ENCODE assay signal across 7 cellular contexts in the genomic region with DNA sequence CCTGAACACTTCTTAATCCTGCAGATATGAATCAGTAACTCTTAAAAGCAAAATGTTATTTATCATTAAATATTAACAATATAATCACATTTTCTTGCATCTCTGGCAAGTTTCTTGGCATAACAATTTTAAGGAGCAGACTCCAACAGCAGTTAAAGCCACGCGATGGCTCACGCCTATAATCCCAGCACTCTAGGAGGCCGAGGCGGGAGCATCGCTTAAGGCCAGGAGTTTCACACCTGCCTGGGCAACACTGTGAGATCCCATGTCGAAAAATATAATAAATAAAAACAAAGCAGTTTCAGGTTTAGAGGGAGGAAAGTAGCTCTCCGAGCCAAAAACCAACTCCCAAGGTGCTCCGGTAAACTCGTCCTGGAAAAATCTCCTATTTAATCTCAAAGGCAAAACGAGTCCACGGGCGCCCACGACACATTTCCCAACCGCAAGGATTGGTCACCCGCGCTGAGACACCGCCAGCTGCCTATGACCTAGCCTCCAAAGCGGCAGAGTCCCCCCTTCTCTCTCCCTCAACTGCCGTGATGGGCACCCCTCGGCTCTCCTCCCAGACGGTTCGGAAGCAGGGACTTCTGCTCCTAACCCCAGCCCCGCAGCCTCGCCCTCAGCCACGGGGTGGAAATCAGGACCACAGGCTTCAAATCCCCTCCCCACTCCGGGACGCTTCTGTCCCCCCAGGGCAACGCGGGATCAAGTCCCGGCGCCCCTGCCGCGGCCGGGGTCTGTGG. TPM values are rescaled to one million over a fixed set of nuclear protein-coding genes. Genes with fewer than 3 reads are reported as not detected.
DNase-seq lines count a peak whose midpoint lies in the region; ATAC-seq and TF ChIP-seq lines count a peak whose summit lies in the region.
"Not testable (repeated sequence)": the region's sequence is repeated elsewhere in the genome, so short reads cannot be mapped to it uniquely, and the experiment has no call there.

No MANE protein-coding gene starts in this region.

- WGBS in liver = 6% methylated on average over 35 of the region's 35 CpGs

- H3K9me2 ChIP-seq in OCI-LY1 (ENCODE audit: low read depth, low read length) = not testable (repeated sequence)

- peak overlapping the region; percentile 44 for H3K27ac ChIP-seq in OCI-LY1 (ENCODE audit: low read depth, low read length, poor library complexity, severe bottlenecking)
- peak overlapping the region; percentile 98 to 99 for H3K27ac ChIP-seq in liver (ENCODE audit: low read depth in 1 of 2, low read length in 2 of 2)
- peak overlapping the region; percentile 95 to 98 (median 96) for H3K27ac ChIP-seq in gastrocnemius medialis

- H4K20me1 ChIP-seq in OCI-LY1 (ENCODE audit: insufficient read depth, low read length) = not testable (repeated sequence)

- DNase-seq in activated T-helper 2 cell treated with anti-CD3 and anti-CD28 coated beads, Interferon-gamma antibody, Interleukin-2, Interleukin-4, amounts not matched to agents 10 μg/mL and 5 μg/mL and 100 μg/mL, durations not matched to agents 14 hours and 24 hours and 36 hours (ENCODE audit: low spot score) = peak; percentile 10
- peak; percentile 25 for DNase-seq in epithelial cell of esophagus (ENCODE audit: low read depth)
- DNase-seq in gastrocnemius medialis = not testable (repeated sequence)

- peaks cover 63% of the 10 kb centered on the region for H3K79me2 ChIP-seq in OCI-LY1 (ENCODE audit: insufficient read depth, low read length)

- ATAC-seq in GM18867 (IDR thresholded peaks at IDR 0.05; ENCODE audit: unreplicated experiment) = peak; percentile 7
- ATAC-seq in HG03045 (IDR thresholded peaks at IDR 0.05; ENCODE audit: unreplicated experiment) = peak; percentile 12
- peak; percentile 31 to 32 for ATAC-seq in gastrocnemius medialis

- H2AFZ ChIP-seq in OCI-LY1 (ENCODE audit: low read length) = not testable (repeated sequence)

- not testable (repeated sequence) for H3K27me3 Mint-ChIP-seq in activated T-helper 2 cell treated with anti-CD3 and anti-CD28 coated beads, Interferon-gamma antibody, Interleukin-2, Interleukin-4, amounts not matched to agents 10 μg/mL and 5 μg/mL and 100 μg/mL, durations not matched to agents 14 hours and 24 hours and 36 hours (ENCODE audit: low read depth)

- H3K36me3 Mint-ChIP-seq in activated T-helper 2 cell treated with anti-CD3 and anti-CD28 coated beads, Interferon-gamma antibody, Interleukin-2, Interleukin-4, amounts not matched to agents 10 μg/mL and 5 μg/mL and 100 μg/mL, durations not matched to agents 14 hours and 24 hours and 36 hours (ENCODE audit: low read depth) = peaks cover 21% of the 10 kb centered on the region

- not testable (repeated sequence) for TF ChIP-seq RAD21 in liver (IDR thresholded peaks at IDR 0.05)

- not testable (repeated sequence) for H3K9me3 ChIP-seq in OCI-LY1 (ENCODE audit: low read length); liver (ENCODE audit: control insufficient read depth in 4 of 4, low read length in 3 of 4); gastrocnemius medialis

- H3K4me3 Mint-ChIP-seq in activated T-helper 2 cell treated with anti-CD3 and anti-CD28 coated beads, Interferon-gamma antibody, Interleukin-2, Interleukin-4, amounts not matched to agents 10 μg/mL and 5 μg/mL and 100 μg/mL, durations not matched to agents 14 hours and 24 hours and 36 hours (ENCODE audit: low read depth) = peak overlapping the region; percentile 96

- H3K9ac ChIP-seq in OCI-LY1 (ENCODE audit: low read length) = peak overlapping the region; percentile 76
- H3K9ac ChIP-seq in liver (ENCODE audit: low read depth in 1 of 2, low read length in 2 of 2) = peak overlapping the region; percentile 79 to 96

- peak overlapping the region; percentile 60 for H3K27ac Mint-ChIP-seq in activated T-helper 2 cell treated with anti-CD3 and anti-CD28 coated beads, Interferon-gamma antibody, Interleukin-2, Interleukin-4, amounts not matched to agents 10 μg/mL and 5 μg/mL and 100 μg/mL, durations not matched to agents 14 hours and 24 hours and 36 hours

- not testable (repeated sequence) for H3F3A ChIP-seq in OCI-LY1 (ENCODE audit: insufficient read depth, low read length)

- peaks cover 32% of the 10 kb centered on the region for H3K4me1 Mint-ChIP-seq in activated T-helper 2 cell treated with anti-CD3 and anti-CD28 coated beads, Interferon-gamma antibody, Interleukin-2, Interleukin-4, amounts not matched to agents 10 μg/mL and 5 μg/mL and 100 μg/mL, durations not matched to agents 14 hours and 24 hours and 36 hours (ENCODE audit: low read depth)

- H3K4me2 ChIP-seq in OCI-LY1 (ENCODE audit: low read length) = peak overlapping the region; percentile 64

- in situ Hi-C loops in gastrocnemius medialis (cut with MboI; ENCODE audit: low sequenced_read_pairs in 4 of 4) = loop anchor here in 1 of 4 donors (5.0 kb wide), 1 partner anchor 36 kb away; the partner anchor contains the start of gene KCTD7

- TF ChIP-seq CTCF in OCI-LY1 (IDR thresholded peaks at IDR 0.05; ENCODE audit: low read length); epithelial cell of esophagus (IDR thresholded peaks at IDR 0.05; ENCODE audit: insufficient read depth, low read depth, low read length, missing control alignments); liver (IDR thresholded peaks at IDR 0.05; ENCODE audit: low read depth, low read length, missing input control); gastrocnemius medialis (IDR thresholded peaks at IDR 0.05 in 4 of 5, conservative IDR thresholded peaks at IDR 0.05 in 1 of 5): not testable (repeated sequence)

- H3K4me3 ChIP-seq in OCI-LY1 (ENCODE audit: low read depth, low read length, poor library complexity, severe bottlenecking) (peak overlapping the region; percentile 76), epithelial cell of esophagus (ENCODE audit: low read length) (peak overlapping the region; percentile 88), liver (ENCODE audit: low read depth in 1 of 3, low read length in 3 of 3) (peak overlapping the region; percentile 74 to 87 (median 84)), gastrocnemius medialis (peak overlapping the region; percentile 70 to 94 (median 88))

- H3K9me3 Mint-ChIP-seq in activated T-helper 2 cell treated with anti-CD3 and anti-CD28 coated beads, Interferon-gamma antibody, Interleukin-2, Interleukin-4, amounts not matched to agents 10 μg/mL and 5 μg/mL and 100 μg/mL, durations not matched to agents 14 hours and 24 hours and 36 hours = not testable (repeated sequence)

- H3K4me1 ChIP-seq in OCI-LY1 (ENCODE audit: insufficient read depth, low read length, severe bottlenecking) (peaks cover 37% of the 10 kb centered on the region), liver (ENCODE audit: control insufficient read depth in 4 of 4, insufficient read depth in 4 of 4, low read length in 3 of 4) (peaks cover 3 to 26% (median 10%) of the 10 kb centered on the region in 4 donors), gastrocnemius medialis (peaks cover 33% of the 10 kb centered on the region in 2 donors)

- TF ChIP-seq POLR2A in gastrocnemius medialis (IDR thresholded peaks at IDR 0.05) = not testable (repeated sequence)

- H3K36me3 ChIP-seq in OCI-LY1 (ENCODE audit: insufficient read depth, low read length) = peaks cover 16% of the 10 kb centered on the region
- not testable (repeated sequence) for H3K36me3 ChIP-seq in liver (ENCODE audit: control insufficient read depth in 4 of 4, insufficient read depth in 3 of 4, low read depth in 1 of 4, low read length in 3 of 4); gastrocnemius medialis

- H3K27me3 ChIP-seq in OCI-LY1 (ENCODE audit: insufficient read depth, low read length); liver (ENCODE audit: control insufficient read depth in 4 of 4, insufficient read depth in 4 of 4, low read length in 3 of 4); gastrocnemius medialis: not testable (repeated sequence)

- intact Hi-C loops in activated T-helper 2 cell treated with anti-CD3 and anti-CD28 coated beads, Interferon-gamma antibody, Interleukin-2, Interleukin-4, amounts not matched to agents 10 μg/mL and 5 μg/mL and 100 μg/mL, durations not matched to agents 14 hours and 24 hours and 36 hours (cut with micrococcal nuclease) = not testable (repeated sequence)
- intact Hi-C loops in gastrocnemius medialis (cut with DNase I; ENCODE audit: low total_unique reads) = loop anchor here (1.0 kb wide), 1 partner anchor 36 kb away; no protein-coding TSS in a partner anchor

RNA-seq across cellular contexts. Expression of gene KCTD7, which starts 37.5 kb away (rescaled TPM):
- total RNA-seq in activated T-helper 2 cell treated with anti-CD3 and anti-CD28 coated beads, Interferon-gamma antibody, Interleukin-2, Interleukin-4, amounts not matched to agents 10 μg/mL and 5 μg/mL and 100 μg/mL, durations not matched to agents 14 hours and 24 hours and 36 hours = 10.3 and 12.0 TPM in 2 replicates
- total RNA-seq in liver (1 to 10 TPM; 4.4 to 5.1 TPM), gastrocnemius medialis (1 to 10 TPM; 3.0 to 6.0 (median 5.5) TPM)
- 1 to 10 TPM; 1.4 to 1.5 TPM for polyA plus RNA-seq in liver

Comparison
In these comparisons a context has a peak if more than half of its experiments do, and no peak if none do; other contexts are left out.
1. H3K27ac ChIP-seq: peak in every context shown above with its lines; median percentile 98 in liver; 96 in gastrocnemius medialis; 44 in OCI-LY1.